Comparison of ENCODE assay signal across 9 cellular contexts in the genomic region with DNA sequence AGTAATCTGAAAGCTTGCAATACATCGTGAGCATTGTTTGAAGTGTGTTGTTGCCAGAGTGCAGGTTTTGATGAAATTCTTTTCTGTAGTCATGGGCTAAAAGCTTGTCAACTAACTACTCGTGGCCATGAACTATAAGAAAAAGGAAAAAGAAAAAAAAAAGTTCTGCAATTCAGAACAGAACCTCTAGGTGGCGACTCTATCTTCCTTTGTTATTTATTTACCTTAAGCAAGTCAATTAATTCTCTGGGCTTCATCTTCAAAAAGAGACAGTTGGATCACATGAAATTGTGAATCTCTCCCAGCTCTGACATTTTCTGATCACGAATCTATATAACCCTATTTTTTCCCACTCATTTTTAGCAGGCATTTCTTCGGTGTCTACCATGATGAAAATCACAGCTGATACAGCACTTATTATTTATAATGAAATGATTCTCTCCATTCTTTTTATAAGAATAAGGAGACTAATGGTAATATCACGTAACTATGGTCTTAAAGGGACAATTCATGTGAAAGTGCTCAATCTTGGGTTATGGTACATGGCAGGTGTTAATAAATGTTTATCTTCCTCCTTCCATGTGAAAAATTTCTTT. TPM values are rescaled to one million over a fixed set of nuclear protein-coding genes. Genes with fewer than 3 reads are reported as not detected.
DNase-seq lines count a peak whose midpoint lies in the region; ATAC-seq and TF ChIP-seq lines count a peak whose summit lies in the region.
"Had no signal": no experiment of that assay in that cellular context is flagged by ENCODE, and none has a peak within 500 bp of the region (broad histone marks: within the 10 kb centered on the region; RNA-seq: fewer than 3 reads in every experiment).

No MANE protein-coding gene starts in this region.

- H3K4me2 ChIP-seq in neuronal stem cell (ENCODE audit: insufficient read depth, low read length, poor library complexity, severe bottlenecking): no peak overlapping the region

- no peak overlapping the region for H3K23ac ChIP-seq in neuronal stem cell (ENCODE audit: low read depth, low read length, poor library complexity)

- no peaks in the 10 kb centered on the region for H3K4me1 Mint-ChIP-seq in activated CD4-positive, alpha-beta memory T cell treated with anti-CD3 and anti-CD28 coated beads, Interleukin-2, amount 10 ng/mL, durations not matched to agents 7 days and 5 days

- H3K9me3 Mint-ChIP-seq in activated CD4-positive, alpha-beta memory T cell treated with anti-CD3 and anti-CD28 coated beads, Interleukin-2, amount 10 ng/mL, durations not matched to agents 7 days and 5 days: no peaks in the 10 kb centered on the region

- H3K27me3 Mint-ChIP-seq in activated CD4-positive, alpha-beta memory T cell treated with anti-CD3 and anti-CD28 coated beads, Interleukin-2, amount 10 ng/mL, durations not matched to agents 7 days and 5 days: no peaks in the 10 kb centered on the region

- no peak overlapping the region for H2BK15ac ChIP-seq in neuronal stem cell (ENCODE audit: low read length)

- H2AFZ ChIP-seq in neuronal stem cell (ENCODE audit: low read length): no peak overlapping the region

- no peak overlapping the region for H3K14ac ChIP-seq in neuronal stem cell (ENCODE audit: low read length)

- no peak overlapping the region for H4K91ac ChIP-seq in neuronal stem cell (ENCODE audit: low read depth, low read length, poor library complexity)

- H3K4me3 ChIP-seq in colonic mucosa: no peak overlapping the region
- H3K4me3 ChIP-seq in neuronal stem cell (ENCODE audit: low read length in 2 of 2): no peak overlapping the region

- H3K4me1 ChIP-seq in colonic mucosa (no peaks in the 10 kb centered on the region), neuronal stem cell (ENCODE audit: control insufficient read depth in 2 of 2, insufficient read depth in 1 of 2, low read depth in 1 of 2, low read length in 2 of 2) (no peaks in the 10 kb centered on the region)

- H3K27ac Mint-ChIP-seq in activated CD4-positive, alpha-beta memory T cell treated with anti-CD3 and anti-CD28 coated beads, Interleukin-2, amount 10 ng/mL, durations not matched to agents 7 days and 5 days: no peak overlapping the region

- no peak overlapping the region for H3K18ac ChIP-seq in neuronal stem cell (ENCODE audit: low read length)

- TF ChIP-seq CTCF in colonic mucosa (IDR thresholded peaks at IDR 0.05): peak; percentile 68

- POLR2A ChIA-PET in activated CD4-positive, alpha-beta memory T cell treated with anti-CD3 and anti-CD28 coated beads, Interleukin-2, amount 10 ng/mL, durations not matched to agents 7 days and 5 days (lab: Charles Lee): no interaction called here

- no CpG with 5 or more reads among the region's 6 CpGs for WGBS in neuronal stem cell (ENCODE audit: extremely low coverage in 2 of 2, insufficient read length in 2 of 2, insufficient replicate concordance in 1 of 2), 2 donors

- intact Hi-C loops in colonic mucosa (cut with DNase I): loop anchor here (5.0 kb wide), 1 partner anchor 418 kb away; no protein-coding TSS in a partner anchor

- ATAC-seq in HG02759 (IDR thresholded peaks at IDR 0.05; ENCODE audit: unreplicated experiment): peak; percentile 48
- no peak for ATAC-seq in stimulated activated naive CD8-positive, alpha-beta T cell treated with anti-CD3 and anti-CD28 coated beads, Interleukin-15, Interleukin-2, amounts not matched to agents 100 U/mL and 50 U/mL, for 24 hours

- H2BK5ac ChIP-seq in neuronal stem cell (ENCODE audit: low read length): no peak overlapping the region

- no peak overlapping the region for H2BK12ac ChIP-seq in neuronal stem cell (ENCODE audit: low read length)

- no peak overlapping the region for H3K4ac ChIP-seq in neuronal stem cell (ENCODE audit: low read length)

- DNase-seq in D341Med (ENCODE audit: low spot score): peak; percentile 25
- peak; percentile 25 for DNase-seq in NCI-H82 treated with DMSO at 0.1 percent for 48 hours (lab: John Stamatoyannopoulos, UW; ENCODE audit: unreplicated experiment)
- no peak for DNase-seq in colonic mucosa
- DNase-seq in neuronal stem cell (ENCODE audit: low spot score): peak; percentile 46
- no peak for DNase-seq in stimulated activated naive CD8-positive, alpha-beta T cell treated with anti-CD3 and anti-CD28 coated beads, Interleukin-15, Interleukin-2, amounts not matched to agents 100 U/mL and 50 U/mL, for 24 hours
- no peak for DNase-seq in NCI-H128 (lab: John Stamatoyannopoulos, UW; ENCODE audit: unreplicated experiment)
- no peak for DNase-seq in activated CD4-positive, alpha-beta memory T cell treated with anti-CD3 and anti-CD28 coated beads, Interleukin-2, amount 10 ng/mL, durations not matched to agents 7 days and 5 days

- no peak overlapping the region for H4K8ac ChIP-seq in neuronal stem cell (ENCODE audit: low read depth, low read length)

- H3K79me1 ChIP-seq in neuronal stem cell (ENCODE audit: low read depth, low read length): no peaks in the 10 kb centered on the region

- CTCF ChIA-PET in activated CD4-positive, alpha-beta memory T cell treated with anti-CD3 and anti-CD28 coated beads, Interleukin-2, amount 10 ng/mL, durations not matched to agents 7 days and 5 days (lab: Charles Lee): interaction anchor here (0.8 to 2.1 kb wide), 5 partner anchors 11 to 844 kb away, joined by 3 to 7 read pairs (median 4); partner anchors contain the start of gene POLR1F

- H3K27ac ChIP-seq in colonic mucosa (no peak overlapping the region), neuronal stem cell (replicated peaks; ENCODE audit: low read length) (no peak overlapping the region)

- no peak overlapping the region for H3K9ac ChIP-seq in colonic mucosa (ENCODE audit: low read depth in 2 of 2, low read length in 2 of 2)
- H3K9ac ChIP-seq in neuronal stem cell (ENCODE audit: low read depth, low read length, poor library complexity): no peak overlapping the region

- H2AK5ac ChIP-seq in neuronal stem cell (ENCODE audit: low read depth, low read length): no peak overlapping the region

- no peaks in the 10 kb centered on the region for H3K36me3 Mint-ChIP-seq in activated CD4-positive, alpha-beta memory T cell treated with anti-CD3 and anti-CD28 coated beads, Interleukin-2, amount 10 ng/mL, durations not matched to agents 7 days and 5 days (ENCODE audit: low read depth)

- H3K36me3 ChIP-seq in colonic mucosa (no peaks in the 10 kb centered on the region), neuronal stem cell (replicated peaks in 1 of 2; ENCODE audit: control insufficient read depth in 2 of 2, insufficient read depth in 2 of 2, low read length in 2 of 2) (no peaks in the 10 kb centered on the region)

- H3K27me3 ChIP-seq in colonic mucosa: no peaks in the 10 kb centered on the region
- no peaks in the 10 kb centered on the region for H3K27me3 ChIP-seq in neuronal stem cell (ENCODE audit: control insufficient read depth in 3 of 3, insufficient read depth in 3 of 3, low read depth in 1 of 3, low read length in 3 of 3)

- H3K4me3 Mint-ChIP-seq in activated CD4-positive, alpha-beta memory T cell treated with anti-CD3 and anti-CD28 coated beads, Interleukin-2, amount 10 ng/mL, durations not matched to agents 7 days and 5 days: no peak overlapping the region

- H3K9me3 ChIP-seq in colonic mucosa (no peaks in the 10 kb centered on the region), neuronal stem cell (replicated peaks in 1 of 2; ENCODE audit: control insufficient read depth in 2 of 2, insufficient read depth in 1 of 2, low read depth in 1 of 2, low read length in 2 of 2) (no peaks in the 10 kb centered on the region)

- H2BK120ac ChIP-seq in neuronal stem cell (ENCODE audit: low read depth, low read length): no peak overlapping the region

RNA-seq across cellular contexts. Expression of gene TMEM196, which starts 18.8 kb away (rescaled TPM):
- not detected for total RNA-seq in colonic mucosa
- polyA plus RNA-seq in neuronal stem cell (2013, experiment 1 of 2): 0.08 TPM
- polyA plus RNA-seq in neuronal stem cell (2013, experiment 2 of 2): 0.04 TPM
- total RNA-seq in activated CD4-positive, alpha-beta memory T cell treated with anti-CD3 and anti-CD28 coated beads, Interleukin-2, amount 10 ng/mL, durations not matched to agents 7 days and 5 days: not detected
- total RNA-seq: pulmonary artery endothelial cell had no signal

RNA-seq across cellular contexts. Expression of gene POLR1F, which starts 45.8 kb away (rescaled TPM):
- 10 to 100 TPM; 12.3 to 13.3 TPM for total RNA-seq in colonic mucosa
- 17.1 TPM for polyA plus RNA-seq in neuronal stem cell (2013, experiment 1 of 2)
- polyA plus RNA-seq in neuronal stem cell (2013, experiment 2 of 2): 19.7 TPM
- total RNA-seq in activated CD4-positive, alpha-beta memory T cell treated with anti-CD3 and anti-CD28 coated beads, Interleukin-2, amount 10 ng/mL, durations not matched to agents 7 days and 5 days: 10 to 100 TPM; 17.0 to 17.3 TPM

Comparison
In these comparisons a context has a peak if more than half of its experiments do, and no peak if none do; other contexts are left out.
1. DNase-seq: peak in D341Med (single experiment), NCI-H82 treated with DMSO at 0.1 percent for 48 hours (single experiment) and neuronal stem cell (single experiment); none in colonic mucosa (single experiment), stimulated activated naive CD8-positive, alpha-beta T cell treated with anti-CD3 and anti-CD28 coated beads, Interleukin-15, Interleukin-2, amounts not matched to agents 100 U/mL and 50 U/mL, for 24 hours (single experiment), NCI-H128 (single experiment) and activated CD4-positive, alpha-beta memory T cell treated with anti-CD3 and anti-CD28 coated beads, Interleukin-2, amount 10 ng/mL, durations not matched to agents 7 days and 5 days (single experiment).